ENCODE assay signal across 8 cellular contexts in the genomic region with DNA sequence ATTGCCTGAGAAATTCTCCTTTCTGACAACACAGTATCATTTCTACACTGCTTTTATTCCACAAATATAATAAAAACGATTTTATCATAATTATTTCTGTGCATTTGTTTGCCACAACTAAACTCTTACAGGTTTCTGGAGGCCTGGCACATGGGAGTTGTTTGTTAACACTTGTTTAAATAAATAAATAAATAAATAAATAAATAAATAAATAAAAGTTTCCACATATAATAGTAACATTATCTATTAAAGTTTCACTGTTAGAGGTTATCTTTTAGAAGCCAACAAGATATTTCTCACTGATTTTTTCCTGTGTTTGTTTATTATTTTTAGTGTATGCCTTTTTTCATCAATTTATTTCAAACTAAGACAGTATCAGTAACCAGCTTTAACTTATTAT.
"Had no signal": no experiment of that assay in that cellular context is flagged by ENCODE, and none has a peak within 500 bp of the region (broad histone marks: within the 10 kb centered on the region; RNA-seq: fewer than 3 reads in every experiment).

No MANE protein-coding gene starts in this region.

- H3K9me3 ChIP-seq: HAP-1 had no signal

- H3K4me1 ChIP-seq: HAP-1 had no signal

- ATAC-seq: HCT116, K562 had no signal

- H3K36me3 ChIP-seq: HAP-1 had no signal

- DNase-seq: GOT3, H7, IMR-90, KG1 had no signal

- FAIRE-seq: HTR-8/SVneo had no signal

- H3K4me3 ChIP-seq: HAP-1, K562 had no signal
